In the genomic region with DNA sequence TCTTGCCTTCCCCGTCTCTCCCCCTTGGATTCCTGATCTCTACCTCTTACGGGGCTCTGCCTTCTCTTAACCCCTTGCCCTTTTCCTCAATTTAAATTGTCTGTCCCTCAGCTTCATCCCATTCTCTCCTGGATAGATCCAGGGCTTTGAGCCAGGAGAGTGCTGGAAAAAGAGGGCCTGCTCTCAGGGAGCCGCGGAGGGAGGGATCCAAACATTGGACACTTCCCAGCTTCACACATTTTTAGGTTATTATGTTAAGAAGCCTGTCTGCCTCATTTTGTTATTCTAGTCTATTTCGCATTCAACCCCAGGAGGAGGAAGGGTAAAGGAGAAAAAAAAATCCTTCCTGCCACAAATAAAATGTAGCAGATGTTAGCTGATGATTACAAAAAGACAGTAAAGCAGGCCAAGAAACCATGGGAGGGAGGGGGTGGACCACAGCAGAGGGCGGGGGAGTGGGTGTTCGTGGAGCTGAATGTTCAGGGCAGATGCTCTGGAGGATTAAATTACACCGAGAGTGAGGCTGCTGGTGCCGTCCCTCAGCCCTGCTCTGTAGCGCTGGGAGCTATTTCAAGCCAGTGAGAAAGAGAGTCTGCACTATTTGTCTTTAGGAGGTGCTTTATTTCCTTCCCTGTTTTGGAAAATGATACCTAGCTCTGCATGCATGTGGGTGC, we compare ENCODE assay signal across 9 cellular contexts.
DNase-seq lines count a peak whose midpoint lies in the region; ATAC-seq and TF ChIP-seq lines count a peak whose summit lies in the region.
"Had no signal": no experiment of that assay in that cellular context is flagged by ENCODE, and none has a peak within 500 bp of the region (broad histone marks: within the 10 kb centered on the region; RNA-seq: fewer than 3 reads in every experiment).

No MANE protein-coding gene starts in this region.

- peaks cover 7% of the 10 kb centered on the region for H3K27me3 Mint-ChIP-seq in HFFc6 (ENCODE audit: insufficient read depth)

- no peaks in the 10 kb centered on the region for H3K9me3 ChIP-seq in lower lobe of right lung
- H3K9me3 ChIP-seq in transverse colon: no peaks in the 10 kb centered on the region
- H3K9me3 ChIP-seq: right lobe of liver had no signal

- no peak for TF ChIP-seq EP300 in transverse colon (IDR thresholded peaks at IDR 0.05; ENCODE audit: low read depth)

- H3K27me3 ChIP-seq in lower lobe of right lung (ENCODE audit: low read depth) (peaks cover 15% of the 10 kb centered on the region), transverse colon (no peaks in the 10 kb centered on the region)
- H3K27me3 ChIP-seq: right lobe of liver had no signal

- no peak for TF ChIP-seq POLR2A in transverse colon (IDR thresholded peaks at IDR 0.05)

- TF ChIP-seq CTCF in HFFc6 (IDR thresholded peaks at IDR 0.05) (no peak), cardiac fibroblast (IDR thresholded peaks at IDR 0.05; ENCODE audit: low read depth, low read length) (no peak), lower lobe of right lung (IDR thresholded peaks at IDR 0.05) (no peak), transverse colon (IDR thresholded peaks at IDR 0.05) (no peak)

- peak; percentile 65 to 83 for ATAC-seq in lower lobe of right lung
- ATAC-seq: Panc1 had no signal

- peak; percentile 79 for DNase-seq in HFFc6
- DNase-seq in NCI-H345 (lab: John Stamatoyannopoulos, UW): peak; percentile 81
- DNase-seq in cardiac fibroblast (ENCODE audit: low read depth in 2 of 2): peak; percentile 82 to 96
- no peak for DNase-seq in lower lobe of right lung
- peak; percentile 31 for DNase-seq in transverse colon
- DNase-seq in activated CD4-positive, alpha-beta T cell treated with anti-CD3 and anti-CD28 coated beads for 48 hours: no peak
- no peak for DNase-seq in T-helper 1 cell
- DNase-seq: right lobe of liver had no signal

- peaks cover 57% of the 10 kb centered on the region for H3K4me1 Mint-ChIP-seq in HFFc6 (ENCODE audit: low read depth)

- H3K4me1 ChIP-seq in lower lobe of right lung: peaks cover 26% of the 10 kb centered on the region
- H3K4me1 ChIP-seq in transverse colon: peaks cover 6 to 18% (median 13%) of the 10 kb centered on the region in 4 donors
- H3K4me1 ChIP-seq: right lobe of liver had no signal

- peak overlapping the region; percentile 73 for H3K4me3 Mint-ChIP-seq in HFFc6

- intact Hi-C loops in lower lobe of right lung (cut with DNase I): no loop called here
- intact Hi-C loops in transverse colon (cut with DNase I; ENCODE audit: low total_unique reads): no loop called here

- H3K27ac ChIP-seq in lower lobe of right lung (no peak overlapping the region), transverse colon (peak overlapping the region; percentile 22 to 83 (median 67))
- H3K27ac ChIP-seq: right lobe of liver had no signal

- H3K27ac Mint-ChIP-seq in HFFc6: peak overlapping the region; percentile 83

- H3K9me3 Mint-ChIP-seq in HFFc6: no peaks in the 10 kb centered on the region

- in situ Hi-C loops in transverse colon (cut with MboI; ENCODE audit: low pct_ligation_motif_present in 1 of 4, low pct_unique_long_range_greater_than_20kb in 1 of 4, low sequenced_read_pairs in 3 of 4): no loop called here

- H3K4me3 ChIP-seq in cardiac fibroblast (replicated peaks in 1 of 2; ENCODE audit: low read depth in 2 of 2, low read length in 2 of 2) (peak overlapping the region in 1 of 2 donors; percentile 0), lower lobe of right lung (no peak overlapping the region), transverse colon (no peak overlapping the region)
- H3K4me3 ChIP-seq: right lobe of liver had no signal

- WGBS in transverse colon (ENCODE audit: low coverage in 1 of 2), 2 donors: 38 to 55% methylated on average over 9 to 10 of the region's 10 CpGs

- no peaks in the 10 kb centered on the region for H3K36me3 Mint-ChIP-seq in HFFc6 (ENCODE audit: low read depth)

- H3K36me3 ChIP-seq in lower lobe of right lung: no peaks in the 10 kb centered on the region
- no peaks in the 10 kb centered on the region for H3K36me3 ChIP-seq in transverse colon
- H3K36me3 ChIP-seq: right lobe of liver had no signal

Comparison
In these comparisons a context has a peak if more than half of its experiments do, and no peak if none do; other contexts are left out.
1. DNase-seq: peak in HFFc6 (single experiment), NCI-H345 (single experiment), cardiac fibroblast (2 of 2) and transverse colon (single experiment); none in lower lobe of right lung (single experiment), activated CD4-positive, alpha-beta T cell treated with anti-CD3 and anti-CD28 coated beads for 48 hours (single experiment) and T-helper 1 cell (0 of 5).